In the genomic region with DNA sequence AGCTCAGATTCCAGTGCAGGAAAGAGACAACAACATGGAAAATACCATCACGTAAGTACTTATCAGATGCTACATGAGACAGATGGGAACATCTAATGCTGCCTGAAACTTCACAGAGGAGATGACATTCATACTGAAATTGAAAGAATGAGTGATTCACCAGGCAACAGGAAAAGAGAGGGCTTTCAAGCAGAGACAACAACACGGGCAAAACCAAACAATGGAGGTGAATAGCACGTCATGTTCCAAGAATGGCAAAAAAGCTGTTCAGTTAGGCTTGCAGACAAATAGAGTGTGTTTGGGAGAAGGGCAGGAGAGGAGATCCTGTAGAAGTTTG, we compare ENCODE assay signal across 8 cellular contexts. TPM values are rescaled to one million over a fixed set of nuclear protein-coding genes. Genes with fewer than 3 reads are reported as not detected.
A peak's percentile ranks its signal among the peaks of the same experiment; 100 is the strongest.
DNase-seq lines count a peak whose midpoint lies in the region; ATAC-seq and TF ChIP-seq lines count a peak whose summit lies in the region.

No MANE protein-coding gene starts in this region.

- ATAC-seq in GM18498 (IDR thresholded peaks at IDR 0.05; ENCODE audit: unreplicated experiment) (peak; percentile 93), GM21529 (IDR thresholded peaks at IDR 0.05; ENCODE audit: unreplicated experiment) (peak; percentile 99), upper lobe of left lung (ENCODE audit: low FRiP score in 2 of 2) (no peak)

- H3K4me1 Mint-ChIP-seq in CD14-positive monocyte, result peaks cover 6% of the 10 kb centered on the region

- no peaks in the 10 kb centered on the region for H3K4me1 ChIP-seq in upper lobe of left lung

- H3K9me3 Mint-ChIP-seq in CD14-positive monocyte, result peaks cover 0 to 3% (median 0%) of the 10 kb centered on the region in 7 donors

- peak; percentile 34 for DNase-seq in HS-5 (ENCODE audit: low read depth)
- peak; percentile 97 for DNase-seq in epithelial cell of esophagus (ENCODE audit: low read depth)
- DNase-seq in CD14-positive monocyte (ENCODE audit: low spot score), result no peak
- no peak for DNase-seq in posterior vena cava (ENCODE audit: low spot score)
- DNase-seq in activated CD8-positive, alpha-beta memory T cell treated with anti-CD3 and anti-CD28 coated beads, Interleukin-2, amount 50 U/mL, for 4 hours, result no peak
- DNase-seq in upper lobe of left lung, result no peak

- TF ChIP-seq POLR2A in upper lobe of left lung (IDR thresholded peaks at IDR 0.05), result no peak

- H3K36me3 Mint-ChIP-seq in CD14-positive monocyte, result no peaks in the 10 kb centered on the region

- no peak for TF ChIP-seq CTCF in epithelial cell of esophagus (IDR thresholded peaks at IDR 0.05; ENCODE audit: insufficient read depth, low read depth, low read length, missing control alignments)
- TF ChIP-seq CTCF in CD14-positive monocyte (IDR thresholded peaks at IDR 0.05), result no peak
- no peak for TF ChIP-seq CTCF in upper lobe of left lung (IDR thresholded peaks at IDR 0.05)

- 57 to 59% methylated on average over 3 of the region's 3 CpGs for WGBS in upper lobe of left lung, 2 donors

- H3K4me3 Mint-ChIP-seq in CD14-positive monocyte, result no peak overlapping the region

- no peaks in the 10 kb centered on the region for H3K9me3 ChIP-seq in upper lobe of left lung

- peaks cover 15 to 28% (median 16%) of the 10 kb centered on the region in 3 donors for H3K27me3 Mint-ChIP-seq in CD14-positive monocyte (ENCODE audit: low read depth in 3 of 3)

- TF ChIP-seq EP300 in upper lobe of left lung (IDR thresholded peaks at IDR 0.05), result no peak

- no peaks in the 10 kb centered on the region for H3K36me3 ChIP-seq in upper lobe of left lung

- intact Hi-C loops in CD14-positive monocyte (cut with micrococcal nuclease) (no loop called here), posterior vena cava (cut with DNase I) (no loop called here)

- no peak overlapping the region for H3K27ac ChIP-seq in upper lobe of left lung

- H3K27ac Mint-ChIP-seq in CD14-positive monocyte, result no peak overlapping the region

- no peaks in the 10 kb centered on the region for H3K27me3 ChIP-seq in upper lobe of left lung

- H3K4me3 ChIP-seq in epithelial cell of esophagus (ENCODE audit: low read length) (no peak overlapping the region), upper lobe of left lung (no peak overlapping the region)

RNA-seq across cellular contexts. Expression of a gene that starts 39.3 kb away (rescaled TPM):
- polyA plus RNA-seq in CD14-positive monocyte, result 10 to 100 TPM; 14.1 to 14.8 TPM
- total RNA-seq in posterior vena cava (10 to 100 TPM; 22.8 to 24.3 TPM), upper lobe of left lung (10 to 100 TPM in 2 of 6 donors, 1 to 10 TPM in 3, under 1 TPM in 1; 0.89 to 16.9 (median 3.4) TPM)

RNA-seq across cellular contexts. Expression of a gene that starts 39.4 kb away (rescaled TPM):
- 1 to 10 TPM; 4.3 to 4.4 TPM for polyA plus RNA-seq in CD14-positive monocyte
- total RNA-seq in posterior vena cava (1 to 10 TPM; 7.6 to 9.1 TPM), upper lobe of left lung (10 to 100 TPM in 1 of 6 donors, 1 to 10 TPM in 5; 3.2 to 11.4 (median 6.1) TPM)

Comparison
In these comparisons a context has a peak if more than half of its experiments do, and no peak if none do; other contexts are left out.
1. ATAC-seq: peak in GM18498 (single experiment) and GM21529 (single experiment); none in upper lobe of left lung (0 of 2).
2. DNase-seq: peak in HS-5 (single experiment) and epithelial cell of esophagus (single experiment); none in CD14-positive monocyte (single experiment), posterior vena cava (single experiment), activated CD8-positive, alpha-beta memory T cell treated with anti-CD3 and anti-CD28 coated beads, Interleukin-2, amount 50 U/mL, for 4 hours (single experiment) and upper lobe of left lung (0 of 2).